Comparison of ENCODE assay signal across 23 cellular contexts in the genomic region with DNA sequence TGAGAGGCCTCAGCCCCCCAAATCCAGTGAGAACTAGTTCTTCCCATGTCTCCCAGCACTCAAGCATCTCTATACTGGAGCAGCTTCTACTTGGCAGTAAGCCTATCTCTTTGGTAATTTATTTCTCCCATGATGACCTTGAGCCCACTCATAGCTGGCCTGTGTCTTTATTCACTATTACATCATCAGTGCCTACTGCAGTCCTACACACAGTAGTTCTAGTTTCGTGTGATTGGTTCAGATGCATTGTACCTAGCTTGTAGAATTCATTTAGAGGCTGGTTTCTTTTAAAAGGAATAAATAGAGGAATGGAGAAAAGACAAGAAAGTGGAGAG.
"Had no signal": no experiment of that assay in that cellular context is flagged by ENCODE, and none has a peak within 500 bp of the region (broad histone marks: within the 10 kb centered on the region; RNA-seq: fewer than 3 reads in every experiment).

No MANE protein-coding gene starts in this region.

- H3K27ac ChIP-seq: left lung, lower lobe of right lung, pancreas, prostate gland, sigmoid colon, spleen, suprapubic skin, thoracic aorta, tibial artery, uterus had no signal

- H3K9me3 ChIP-seq: left lung, lower lobe of right lung, pancreas, prostate gland, sigmoid colon, spleen, suprapubic skin, thoracic aorta, tibial artery, uterus had no signal

- ATAC-seq: left lung; lower lobe of right lung; naive thymus-derived CD8-positive, alpha-beta T cell; pancreas; right cardiac atrium; stimulated activated effector memory CD8-positive, alpha-beta T cell treated with anti-CD3 and anti-CD28 coated beads, Interleukin-12 subunit alpha, Interleukin-12 subunit beta, amount 100 ng/mL, for 72 hours had no signal

- H3K4me3 ChIP-seq: left lung, lower lobe of right lung, pancreas, prostate gland, sigmoid colon, spleen, suprapubic skin, thoracic aorta, tibial artery, uterus had no signal

- FAIRE-seq: keratinocyte, pancreas, small intestine had no signal

- DNase-seq: kidney glomerular epithelial cell; left cardiac atrium; left lung; lower lobe of right lung; mammary epithelial cell; naive thymus-derived CD8-positive, alpha-beta T cell; nucleus accumbens; pancreas; posterior cingulate gyrus; retina; right cardiac atrium; sigmoid colon; small intestine; spleen; stimulated activated CD4-positive, alpha-beta T cell treated with anti-CD3 and anti-CD28 coated beads, Interleukin-4, amount 100 ng/mL, for 24 hours; stimulated activated naive CD4-positive, alpha-beta T cell; tibial artery; uterus had no signal

- H3K27me3 ChIP-seq: left lung, sigmoid colon, spleen, suprapubic skin, tibial artery, uterus had no signal

- H3K36me3 ChIP-seq: left lung, lower lobe of right lung, pancreas, prostate gland, sigmoid colon, spleen, suprapubic skin, thoracic aorta, tibial artery, uterus had no signal

- H3K4me1 ChIP-seq: left lung, lower lobe of right lung, pancreas, prostate gland, sigmoid colon, spleen, suprapubic skin, tibial artery, uterus had no signal
